In the genomic region with DNA sequence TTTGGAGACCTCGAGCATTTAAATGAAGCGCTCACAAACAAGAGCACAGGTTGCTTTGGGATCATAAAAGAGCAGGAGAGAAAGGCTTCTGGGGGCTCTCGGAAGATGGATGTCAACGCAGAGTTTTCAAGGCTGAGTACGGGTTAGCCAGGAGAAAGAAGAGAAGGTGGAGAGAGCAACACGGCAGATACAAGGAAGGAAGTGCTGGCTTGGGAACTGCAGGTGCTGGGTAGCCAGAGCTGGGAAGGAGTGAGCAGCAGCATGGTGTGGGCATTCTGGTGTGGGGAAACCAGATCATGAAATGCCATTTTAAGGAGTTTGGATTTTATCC, we compare ENCODE assay signal across 8 cellular contexts. TPM values are rescaled to one million over a fixed set of nuclear protein-coding genes. Genes with fewer than 3 reads are reported as not detected.
A peak's percentile ranks its signal among the peaks of the same experiment; 100 is the strongest.
DNase-seq lines count a peak whose midpoint lies in the region; ATAC-seq, FAIRE-seq and TF ChIP-seq lines count a peak whose summit lies in the region.

No MANE protein-coding gene starts in this region.

- peak overlapping the region; percentile 81 for H3K4me3 ChIP-seq in A549
- H3K4me3 ChIP-seq in HUES64 (ENCODE audit: low read length): peak overlapping the region; percentile 91
- H3K4me3 ChIP-seq in mesendoderm (ENCODE audit: low read length): peak overlapping the region; percentile 36

- H3K27me3 ChIP-seq in HUES64 (ENCODE audit: insufficient read depth, low read length): no peaks in the 10 kb centered on the region
- no peaks in the 10 kb centered on the region for H3K27me3 ChIP-seq in mesendoderm (ENCODE audit: insufficient read depth, low read length, poor library complexity)

- no peak for TF ChIP-seq EP300 in A549 (IDR thresholded peaks at IDR 0.05)

- peaks cover 9% of the 10 kb centered on the region; the same call in 1 of the 3 replicates for H3K4me1 ChIP-seq in A549
- no peaks in the 10 kb centered on the region for H3K4me1 ChIP-seq in HUES64 (ENCODE audit: insufficient read depth, low read length)
- peaks cover 2% of the 10 kb centered on the region for H3K4me1 ChIP-seq in mesendoderm (ENCODE audit: control insufficient read depth, low read depth, low read length)

- TF ChIP-seq CTCF in A549 (IDR thresholded peaks at IDR 0.05) (no peak), MCF 10A (IDR thresholded peaks at IDR 0.05; ENCODE audit: unreplicated experiment) (no peak)

- no peak for TF ChIP-seq RAD21 in A549 (conservative IDR thresholded peaks at IDR 0.05 in 1 of 2, IDR thresholded peaks at IDR 0.05 in 1 of 2)

- H4K8ac ChIP-seq in mesendoderm (ENCODE audit: low read depth, low read length): peak overlapping the region; percentile 77

- TF ChIP-seq POLR2A in A549 (IDR thresholded peaks at IDR 0.05; ENCODE audit: low read length): no peak

- H3K27me3 Mint-ChIP-seq in MCF 10A (ENCODE audit: insufficient read depth, unreplicated experiment): no peaks in the 10 kb centered on the region

- peak overlapping the region; percentile 76 for H3K9ac ChIP-seq in HUES64 (ENCODE audit: low read depth, low read length)
- H3K9ac ChIP-seq in mesendoderm (ENCODE audit: low read length): peak overlapping the region; percentile 85

- POLR2A ChIA-PET in A549 (lab: Yijun Ruan, JAX): no interaction called here
- POLR2A ChIA-PET in MCF 10A (lab: Yijun Ruan, JAX): interaction anchor here (0.7 to 6.3 kb wide), 7 partner anchors 11 to 56 kb away, joined by 3 to 105 read pairs (median 4); partner anchors contain the start of gene FYTTD1

- H3K79me2 ChIP-seq in mesendoderm (ENCODE audit: control insufficient read depth, insufficient read depth, low read length): no peaks in the 10 kb centered on the region

- H3K9me3 Mint-ChIP-seq in MCF 10A (ENCODE audit: unreplicated experiment): no peaks in the 10 kb centered on the region

- H3K4me2 ChIP-seq in A549: peak overlapping the region; percentile 78
- peak overlapping the region; percentile 99 for H3K4me2 ChIP-seq in mesendoderm (ENCODE audit: low read length)

- H3K4ac ChIP-seq in mesendoderm (ENCODE audit: low read depth, low read length): no peak overlapping the region

- H3K18ac ChIP-seq in mesendoderm (ENCODE audit: low read length): peak overlapping the region; percentile 61

- H2AK5ac ChIP-seq in mesendoderm (ENCODE audit: low read length): no peak overlapping the region

- 5% methylated on average over 5 of the region's 6 CpGs for WGBS in A549 (ENCODE audit: missing lambda C conversion rate)
- under 1% methylated on average over 6 of the region's 6 CpGs for WGBS in HUES64
- no CpG with 5 or more reads among the region's 6 CpGs for WGBS in mesendoderm (ENCODE audit: extremely low coverage, insufficient coverage, low lambda C conversion rate)

- no peak for FAIRE-seq in A549 (lab: Jason Lieb, UNC)

- CTCF ChIA-PET in A549 (lab: Yijun Ruan, JAX): no interaction called here
- CTCF ChIA-PET in MCF 10A (lab: Yijun Ruan, JAX): no interaction called here

- no peak overlapping the region for H4K5ac ChIP-seq in mesendoderm (ENCODE audit: low read length)

- H3K79me1 ChIP-seq in mesendoderm (ENCODE audit: low read length): peaks cover 2% of the 10 kb centered on the region

- no peaks in the 10 kb centered on the region for H3K36me3 Mint-ChIP-seq in MCF 10A (ENCODE audit: insufficient read depth, unreplicated experiment)

- H3K4me1 Mint-ChIP-seq in MCF 10A (ENCODE audit: insufficient read depth, unreplicated experiment): peaks cover 20% of the 10 kb centered on the region

- no peak overlapping the region for H2BK120ac ChIP-seq in mesendoderm (ENCODE audit: low read depth, low read length)

- H3K27ac Mint-ChIP-seq in MCF 10A (ENCODE audit: low read depth, unreplicated experiment): peak overlapping the region; percentile 82

- BruUV-seq in MCF 10A (replicated peaks; lab: Mats Ljungman, UMichigan): TSS peak; percentile 82

- H3K36me3 ChIP-seq in HUES64 (ENCODE audit: insufficient read depth, low read length) (no peaks in the 10 kb centered on the region), mesendoderm (ENCODE audit: control insufficient read depth, insufficient read depth, low read length) (no peaks in the 10 kb centered on the region)

- DNase-seq in A549 (ENCODE audit: low read depth in 1 of 2, low spot score in 1 of 2) (no peak), MCF 10A (ENCODE audit: unreplicated experiment) (no peak), mesendoderm (no peak), posterior vena cava (ENCODE audit: low spot score) (no peak), RKO (ENCODE audit: low spot score) (no peak), SIG-M5 treated with dmso at 0.1 percent for 504 hours (lab: John Stamatoyannopoulos, UW; ENCODE audit: unreplicated experiment) (no peak)

- no peak overlapping the region for H3K23ac ChIP-seq in mesendoderm (ENCODE audit: low read length)

- intact Hi-C loops in MCF 10A (cut with micrococcal nuclease) (loop anchor here (1.0 to 2.0 kb wide), 2 partner anchors 25 to 66 kb away; no protein-coding TSS in a partner anchor), posterior vena cava (cut with DNase I) (no loop called here)

- peak; percentile 29 to 31; a peak in 5 of 6 replicates for ATAC-seq in A549
- no peak for ATAC-seq in HG02885 (IDR thresholded peaks at IDR 0.05; ENCODE audit: poor library complexity, unreplicated experiment)

- no peaks in the 10 kb centered on the region for H3K9me3 ChIP-seq in A549
- H3K9me3 ChIP-seq in HUES64 (ENCODE audit: insufficient read depth, low read depth, low read length): no peaks in the 10 kb centered on the region

- H2BK5ac ChIP-seq in mesendoderm (ENCODE audit: low read length): no peak overlapping the region

- H3K4me3 Mint-ChIP-seq in MCF 10A (ENCODE audit: unreplicated experiment): peak overlapping the region; percentile 82

- peak overlapping the region; percentile 93 for H3K56ac ChIP-seq in mesendoderm (ENCODE audit: low read length)

- H3K27ac ChIP-seq in A549 (peak overlapping the region; percentile 74 to 78), HUES64 (ENCODE audit: low read depth, low read length) (peak overlapping the region; percentile 14; the same call in 1 of the 2 replicates), mesendoderm (ENCODE audit: low read depth, low read length) (no peak overlapping the region)

- no peak overlapping the region for H2BK15ac ChIP-seq in mesendoderm (replicated peaks; ENCODE audit: low read depth)

TF ChIP-seq in A549, 52 proteins besides CTCF, POLR2A, EP300 and RAD21:
- TF ChIP-seq ESRRA (IDR thresholded peaks at IDR 0.05; ENCODE audit: borderline replicate concordance, low read length) (no peak), PHF8 (IDR thresholded peaks at IDR 0.05; ENCODE audit: borderline replicate concordance, low read depth) (peak; percentile 1; the same call in 1 of the 2 replicates)

RNA-seq across cellular contexts. Expression of gene RUBCN, which starts 0.6 kb away (rescaled TPM):
- polyA plus RNA-seq in A549 (2011; rRNA removed): 8.0 and 8.2 TPM in 2 replicates
- polyA plus RNA-seq in A549 (2012; cell fraction: cytosol; rRNA removed): 5.3 and 8.0 TPM in 2 replicates
- polyA plus RNA-seq in A549 (2012; cell fraction: nucleus; rRNA removed): 11.5 and 15.4 TPM in 2 replicates
- 5.7 to 6.5 TPM (median 6.1 TPM) in 3 replicates for polyA plus RNA-seq in A549 (2017; fragmentation: RNase III; extraction: RNeasy Plus Mini Kit Qiagen cat#74134 plus additional on column Dnase treatment)
- polyA minus RNA-seq in A549 (2011; rRNA and poly(A)+ RNA removed): 13.2 and 16.6 TPM in 2 replicates
- 7.9 TPM for polyA plus RNA-seq in HUES64 (2013, experiment 1 of 2)
- 8.5 TPM for polyA plus RNA-seq in HUES64 (2013, experiment 2 of 2)
- 29.9 and 35.5 TPM in 2 replicates for total RNA-seq in MCF 10A (2022)
- polyA plus RNA-seq in mesendoderm (2013, experiment 1 of 2): 10.8 TPM
- polyA plus RNA-seq in mesendoderm (2013, experiment 2 of 2): 11.2 TPM
- 10 to 100 TPM; 22.6 to 31.2 TPM for total RNA-seq in posterior vena cava

RNA-seq across cellular contexts. Expression of gene FYTTD1, which starts 12.4 kb away (rescaled TPM):
- 24.8 and 37.3 TPM in 2 replicates for polyA plus RNA-seq in A549 (2011; rRNA removed)
- polyA plus RNA-seq in A549 (2012; cell fraction: cytosol; rRNA removed): 4.9 and 5.8 TPM in 2 replicates
- polyA plus RNA-seq in A549 (2012; cell fraction: nucleus; rRNA removed): 2.2 TPM in 2 replicates
- polyA plus RNA-seq in A549 (2017; fragmentation: RNase III; extraction: RNeasy Plus Mini Kit Qiagen cat#74134 plus additional on column Dnase treatment): 19.8 to 22.2 TPM (median 20.9 TPM) in 3 replicates
- 11.0 and 11.3 TPM in 2 replicates for polyA minus RNA-seq in A549 (2011; rRNA and poly(A)+ RNA removed)
- polyA plus RNA-seq in HUES64 (2013, experiment 1 of 2): 12.8 TPM
- 22.6 TPM for polyA plus RNA-seq in HUES64 (2013, experiment 2 of 2)
- total RNA-seq in MCF 10A (2022): 45.9 and 46.3 TPM in 2 replicates
- 38.0 TPM for polyA plus RNA-seq in mesendoderm (2013, experiment 1 of 2)
- polyA plus RNA-seq in mesendoderm (2013, experiment 2 of 2): 38.1 TPM
- 10 to 100 TPM; 56.2 to 75.1 TPM for total RNA-seq in posterior vena cava

RNA-seq across cellular contexts. Expression of gene LRCH3, which starts 53.8 kb away (rescaled TPM):
- polyA plus RNA-seq in A549 (2011; rRNA removed): 44.6 and 66.0 TPM in 2 replicates
- 11.0 and 13.3 TPM in 2 replicates for polyA plus RNA-seq in A549 (2012; cell fraction: cytosol; rRNA removed)
- 11.4 and 18.7 TPM in 2 replicates for polyA plus RNA-seq in A549 (2012; cell fraction: nucleus; rRNA removed)
- polyA plus RNA-seq in A549 (2017; fragmentation: RNase III; extraction: RNeasy Plus Mini Kit Qiagen cat#74134 plus additional on column Dnase treatment): 12.1 to 14.2 TPM (median 12.6 TPM) in 3 replicates
- polyA minus RNA-seq in A549 (2011; rRNA and poly(A)+ RNA removed): 62.9 and 69.4 TPM in 2 replicates
- polyA plus RNA-seq in HUES64 (2013, experiment 1 of 2): 21.2 TPM
- polyA plus RNA-seq in HUES64 (2013, experiment 2 of 2): 29.6 TPM
- 55.3 and 58.8 TPM in 2 replicates for total RNA-seq in MCF 10A (2022)
- 28.3 TPM for polyA plus RNA-seq in mesendoderm (2013, experiment 1 of 2)
- 26.8 TPM for polyA plus RNA-seq in mesendoderm (2013, experiment 2 of 2)
- 10 to 100 TPM; 58.7 to 67.5 TPM for total RNA-seq in posterior vena cava

Comparison
In these comparisons a context has a peak if more than half of its experiments do, and no peak if none do; other contexts are left out.
1. H3K4me3 ChIP-seq: peak in every context shown above with its lines; median percentile 91 in HUES64; 81 in A549; 36 in mesendoderm.